24 cellular contexts compared by ENCODE assay signal in genomic region chr12:8867009-8867408, GRCh38. TPM values are rescaled to one million over a fixed set of nuclear protein-coding genes. Genes with fewer than 3 reads are reported as not detected.
"Had no signal": no experiment of that assay in that cellular context is flagged by ENCODE, and none has a peak within 500 bp of the region (broad histone marks: within the 10 kb centered on the region; RNA-seq: fewer than 3 reads in every experiment).

No MANE protein-coding gene starts in this region.

- H3K4me1 ChIP-seq: esophagus squamous epithelium, lower lobe of right lung, psoas muscle, spleen, stomach, thyroid gland, vagina had no signal

- H3K27ac Mint-ChIP-seq: effector memory CD8-positive, alpha-beta T cell; natural killer cell; stimulated activated naive B cell treated with anti-CD40 and anti-IgM and Interleukin-4, amounts not matched to agents 10 μg/mL and 1 μg/mL and 100 μg/mL, for 72 hours had no signal

- H3K36me3 Mint-ChIP-seq: natural killer cell; stimulated activated naive B cell treated with anti-CD40 and anti-IgM and Interleukin-4, amounts not matched to agents 10 μg/mL and 1 μg/mL and 100 μg/mL, for 72 hours had no signal

- H3K4me3 Mint-ChIP-seq: effector memory CD8-positive, alpha-beta T cell; natural killer cell; stimulated activated naive B cell treated with anti-CD40 and anti-IgM and Interleukin-4, amounts not matched to agents 10 μg/mL and 1 μg/mL and 100 μg/mL, for 72 hours had no signal

- ATAC-seq: effector memory CD8-positive, alpha-beta T cell; left ventricle myocardium superior; lower lobe of right lung; natural killer cell; psoas muscle; right cardiac atrium; stimulated activated naive B cell treated with anti-CD40 and anti-IgM and Interleukin-4, amounts not matched to agents 10 μg/mL and 1 μg/mL and 100 μg/mL, for 72 hours had no signal

- H3K27me3 Mint-ChIP-seq: stimulated activated naive B cell treated with anti-CD40 and anti-IgM and Interleukin-4, amounts not matched to agents 10 μg/mL and 1 μg/mL and 100 μg/mL, for 72 hours had no signal

- H3K4me3 ChIP-seq: coronary artery, esophagus squamous epithelium, lower lobe of right lung, ovary, psoas muscle, skin epidermis, spleen, stomach, thyroid gland, vagina had no signal

- H3K27me3 ChIP-seq: esophagus squamous epithelium, ovary, spleen, stomach, thyroid gland, vagina had no signal

- H3K9me3 Mint-ChIP-seq: effector memory CD8-positive, alpha-beta T cell; natural killer cell; stimulated activated naive B cell treated with anti-CD40 and anti-IgM and Interleukin-4, amounts not matched to agents 10 μg/mL and 1 μg/mL and 100 μg/mL, for 72 hours had no signal

- H3K36me3 ChIP-seq: lower lobe of right lung, ovary, spleen, stomach, thyroid gland, vagina had no signal

- H3K27ac ChIP-seq: coronary artery, esophagus squamous epithelium, lower lobe of right lung, ovary, psoas muscle, skin epidermis, spleen, stomach, thyroid gland, vagina had no signal

- H3K9me3 ChIP-seq: esophagus squamous epithelium, lower lobe of right lung, ovary, psoas muscle, spleen, stomach, thyroid gland, vagina had no signal

- H3K4me1 Mint-ChIP-seq: stimulated activated naive B cell treated with anti-CD40 and anti-IgM and Interleukin-4, amounts not matched to agents 10 μg/mL and 1 μg/mL and 100 μg/mL, for 72 hours had no signal

- DNase-seq: dermis blood vessel endothelial cell; effector memory CD8-positive, alpha-beta T cell; erythroblast; esophagus squamous epithelium; foreskin melanocyte; left ventricle myocardium superior; lower lobe of right lung; natural killer cell; occipital lobe; ovary; psoas muscle; right cardiac atrium; spleen; stimulated activated CD4-positive, alpha-beta T cell treated with anti-CD3 and anti-CD28 coated beads, Interleukin-4, amount 100 ng/mL, for 4 hours; stimulated activated naive B cell treated with anti-CD40 and anti-IgM and Interleukin-4, amounts not matched to agents 10 μg/mL and 1 μg/mL and 100 μg/mL, for 72 hours; stomach; thyroid gland had no signal

RNA-seq across cellular contexts. Expression of gene A2ML1, which starts 44.6 kb away (rescaled TPM):
- total RNA-seq: dermis blood vessel endothelial cell, left ventricle myocardium superior, lower lobe of right lung, mononuclear cell, natural killer cell, renal cortical epithelial cell, spleen, subcutaneous adipose tissue had no signal
- polyA plus RNA-seq: neural cell had no signal
